ENCODE assay signal across 8 cellular contexts in genomic region chr18:74951165-74951760, GRCh38.
DNase-seq lines count a peak whose midpoint lies in the region; ATAC-seq and TF ChIP-seq lines count a peak whose summit lies in the region.

No MANE protein-coding gene starts in this region.

- H3K4me1 ChIP-seq in CD4-positive, alpha-beta memory T cell (ENCODE audit: insufficient read depth, low read length), result peaks cover 28% of the 10 kb centered on the region

- POLR2A ChIA-PET in CD4-positive, alpha-beta memory T cell (lab: Charles Lee; ENCODE audit: partially characterized antibody), result interaction anchor here (1.0 to 1.3 kb wide), 5 partner anchors 9 to 868 kb away, joined by 3 to 4 read pairs (median 4); no protein-coding TSS in a partner anchor

- no peak for TF ChIP-seq CTCF in fibroblast of mammary gland (conservative IDR thresholded peaks at IDR 0.05; ENCODE audit: control insufficient read depth, insufficient read depth, low read depth, low read length)

- H3K27ac ChIP-seq in CD4-positive, alpha-beta memory T cell (ENCODE audit: low read depth, low read length), result no peak overlapping the region

- CTCF ChIA-PET in CD4-positive, alpha-beta memory T cell (lab: Charles Lee; ENCODE audit: partially characterized antibody), result interaction anchor here (1.2 kb wide), 1 partner anchor 12 kb away, joined by 5 read pairs; no protein-coding TSS in a partner anchor

- peaks cover 0 to 6% of the 10 kb centered on the region in 2 donors for H3K36me3 Mint-ChIP-seq in CD4-positive, alpha-beta memory T cell
- peaks cover 0 to 16% of the 10 kb centered on the region in 2 donors for H3K36me3 Mint-ChIP-seq in stimulated activated naive B cell treated with anti-CD40 and anti-IgM and Interleukin-4, amounts not matched to agents 10 μg/mL and 1 μg/mL and 100 μg/mL, for 72 hours

- H3K4me1 Mint-ChIP-seq in CD4-positive, alpha-beta memory T cell, result peaks cover 23 to 30% (median 26%) of the 10 kb centered on the region in 4 donors
- peaks cover 15 to 22% of the 10 kb centered on the region in 2 donors for H3K4me1 Mint-ChIP-seq in stimulated activated naive B cell treated with anti-CD40 and anti-IgM and Interleukin-4, amounts not matched to agents 10 μg/mL and 1 μg/mL and 100 μg/mL, for 72 hours

- H3K4me3 Mint-ChIP-seq in CD4-positive, alpha-beta memory T cell, result peak overlapping the region in 7 of 8 donors; percentile 50 to 81 (median 68)
- H3K4me3 Mint-ChIP-seq in stimulated activated naive B cell treated with anti-CD40 and anti-IgM and Interleukin-4, amounts not matched to agents 10 μg/mL and 1 μg/mL and 100 μg/mL, for 72 hours, result no peak overlapping the region

- H3K27me3 Mint-ChIP-seq in CD4-positive, alpha-beta memory T cell, result no peaks in the 10 kb centered on the region
- no peaks in the 10 kb centered on the region for H3K27me3 Mint-ChIP-seq in stimulated activated naive B cell treated with anti-CD40 and anti-IgM and Interleukin-4, amounts not matched to agents 10 μg/mL and 1 μg/mL and 100 μg/mL, for 72 hours

- no peak overlapping the region for H3K4me3 ChIP-seq in CD4-positive, alpha-beta memory T cell (ENCODE audit: low read length in 2 of 2)
- no peak overlapping the region for H3K4me3 ChIP-seq in fibroblast of mammary gland (ENCODE audit: control insufficient read depth, low read depth, low read length)

- H3K36me3 ChIP-seq in CD4-positive, alpha-beta memory T cell (ENCODE audit: insufficient read depth, low read length), result no peaks in the 10 kb centered on the region

- no peaks in the 10 kb centered on the region for H3K9me3 Mint-ChIP-seq in CD4-positive, alpha-beta memory T cell
- H3K9me3 Mint-ChIP-seq in stimulated activated naive B cell treated with anti-CD40 and anti-IgM and Interleukin-4, amounts not matched to agents 10 μg/mL and 1 μg/mL and 100 μg/mL, for 72 hours, result no peaks in the 10 kb centered on the region

- H3K9me3 ChIP-seq in CD4-positive, alpha-beta memory T cell (ENCODE audit: control insufficient read depth in 1 of 2, low read length in 2 of 2), result no peaks in the 10 kb centered on the region

- H3K27me3 ChIP-seq in CD4-positive, alpha-beta memory T cell (ENCODE audit: insufficient read depth, low read length), result no peaks in the 10 kb centered on the region

- peak; percentile 42 to 62 (median 49) for DNase-seq in CD4-positive, alpha-beta memory T cell
- DNase-seq in NCI-H774 (lab: John Stamatoyannopoulos, UW) (peak; percentile 29), fibroblast of mammary gland (ENCODE audit: low read depth) (peak; percentile 99), DMS 273 treated with DMSO at 0.1 percent for 48 hours (lab: John Stamatoyannopoulos, UW) (no peak), NCI-H1105 (lab: John Stamatoyannopoulos, UW) (no peak), NCI-H1436 treated with DMSO at 0.1 percent for 48 hours (lab: John Stamatoyannopoulos, UW) (no peak)
- DNase-seq in stimulated activated naive B cell treated with anti-CD40 and anti-IgM and Interleukin-4, amounts not matched to agents 10 μg/mL and 1 μg/mL and 100 μg/mL, for 72 hours, result no peak

- peak overlapping the region; percentile 86 to 94 (median 90) for H3K27ac Mint-ChIP-seq in CD4-positive, alpha-beta memory T cell
- H3K27ac Mint-ChIP-seq in stimulated activated naive B cell treated with anti-CD40 and anti-IgM and Interleukin-4, amounts not matched to agents 10 μg/mL and 1 μg/mL and 100 μg/mL, for 72 hours, result no peak overlapping the region

- intact Hi-C loops in CD4-positive, alpha-beta memory T cell (cut with micrococcal nuclease), result loop anchor here (2.0 kb wide), 2 partner anchors 44 to 120 kb away; no protein-coding TSS in a partner anchor

- ATAC-seq in GM21360 (IDR thresholded peaks at IDR 0.05; ENCODE audit: unreplicated experiment), result peak; percentile 72
- ATAC-seq in stimulated activated naive B cell treated with anti-CD40 and anti-IgM and Interleukin-4, amounts not matched to agents 10 μg/mL and 1 μg/mL and 100 μg/mL, for 72 hours (replicated peaks), result peak; percentile 27 to 52

Comparison
In these comparisons a context has a peak if more than half of its experiments do, and no peak if none do; other contexts are left out.
1. DNase-seq: peak in CD4-positive, alpha-beta memory T cell (5 of 5), NCI-H774 (single experiment) and fibroblast of mammary gland (single experiment); none in stimulated activated naive B cell treated with anti-CD40 and anti-IgM and Interleukin-4, amounts not matched to agents 10 μg/mL and 1 μg/mL and 100 μg/mL, for 72 hours (single experiment), DMS 273 treated with DMSO at 0.1 percent for 48 hours (single experiment), NCI-H1105 (single experiment) and NCI-H1436 treated with DMSO at 0.1 percent for 48 hours (single experiment).
2. H3K4me3 Mint-ChIP-seq: peak in CD4-positive, alpha-beta memory T cell (7 of 8); none in stimulated activated naive B cell treated with anti-CD40 and anti-IgM and Interleukin-4, amounts not matched to agents 10 μg/mL and 1 μg/mL and 100 μg/mL, for 72 hours (0 of 2).